ENCODE assay signal across 8 cellular contexts in genomic region chr2:71923887-71924533, GRCh38.
A peak's percentile ranks its signal among the peaks of the same experiment; 100 is the strongest.
DNase-seq lines count a peak whose midpoint lies in the region; ATAC-seq, FAIRE-seq and TF ChIP-seq lines count a peak whose summit lies in the region.

No MANE protein-coding gene starts in this region.

- H3K9me1 ChIP-seq in endothelial cell of umbilical vein (replicated peaks; ENCODE audit: control insufficient read depth, extremely low read depth, insufficient read depth, low read length) = no peaks in the 10 kb centered on the region

- H3K9me3 Mint-ChIP-seq in stimulated activated naive B cell treated with anti-CD40 and anti-IgM and Interleukin-4, amounts not matched to agents 10 μg/mL and 1 μg/mL and 100 μg/mL, for 72 hours = no peaks in the 10 kb centered on the region

- TF ChIP-seq CTCF in AG04449 (IDR thresholded peaks at IDR 0.05; ENCODE audit: insufficient read depth, low read length, missing control alignments) (peak; percentile 48), endothelial cell of umbilical vein (IDR thresholded peaks at IDR 0.05; ENCODE audit: extremely low read depth in 1 of 2, insufficient read depth in 1 of 2, low read depth in 1 of 2, low read length in 2 of 2) (peak; percentile 78 to 81)

- no peak for DNase-seq in AG04449 (ENCODE audit: low read depth, low spot score)
- peak; percentile 86 for DNase-seq in NCI-H510A treated with DMSO at 0.1 percent for 48 hours (lab: John Stamatoyannopoulos, UW)
- DNase-seq in activated CD4-positive, alpha-beta T cell treated with anti-CD3 and anti-CD28 coated beads, Interleukin-2, amount 50 U/mL, for 4 hours = peak; percentile 27 to 34
- DNase-seq in endothelial cell of umbilical vein (ENCODE audit: low read depth, low spot score) = peak; percentile 66
- DNase-seq in middle frontal gyrus (ENCODE audit: extremely low spot score, low spot score) = peak; percentile 60
- DNase-seq in stimulated activated naive B cell treated with anti-CD40 and anti-IgM and Interleukin-4, amounts not matched to agents 10 μg/mL and 1 μg/mL and 100 μg/mL, for 72 hours = no peak

- intact Hi-C loops in endothelial cell of umbilical vein (cut with micrococcal nuclease) = loop anchor here (1.0 kb wide), 5 partner anchors 213 to 821 kb away; no protein-coding TSS in a partner anchor

- BruUV-seq in endothelial cell of umbilical vein (replicated peaks; lab: Mats Ljungman, UMichigan) = no TSS peak

- no peak overlapping the region for H3K4me2 ChIP-seq in endothelial cell of umbilical vein (ENCODE audit: insufficient read depth, low read length)

- no peak overlapping the region for H3K27ac Mint-ChIP-seq in stimulated activated naive B cell treated with anti-CD40 and anti-IgM and Interleukin-4, amounts not matched to agents 10 μg/mL and 1 μg/mL and 100 μg/mL, for 72 hours

- dilution Hi-C loops in endothelial cell of umbilical vein (cut with MboI; ENCODE audit: extremely low pct_ligation_motif_present, low sequenced_read_pairs) = no loop called here

- ATAC-seq in GM18511 (IDR thresholded peaks at IDR 0.05; ENCODE audit: unreplicated experiment) (peak; percentile 95), HG03045 (IDR thresholded peaks at IDR 0.05; ENCODE audit: unreplicated experiment) (peak; percentile 79)
- peak; percentile 70 to 73 for ATAC-seq in stimulated activated naive B cell treated with anti-CD40 and anti-IgM and Interleukin-4, amounts not matched to agents 10 μg/mL and 1 μg/mL and 100 μg/mL, for 72 hours (replicated peaks)

- no peaks in the 10 kb centered on the region for H3K4me1 Mint-ChIP-seq in stimulated activated naive B cell treated with anti-CD40 and anti-IgM and Interleukin-4, amounts not matched to agents 10 μg/mL and 1 μg/mL and 100 μg/mL, for 72 hours

- H3K9ac ChIP-seq in endothelial cell of umbilical vein (replicated peaks; ENCODE audit: extremely low read depth, insufficient read depth, low read length) = no peak overlapping the region

- no peak for TF ChIP-seq POLR2A in endothelial cell of umbilical vein (IDR thresholded peaks at IDR 0.05; ENCODE audit: low read depth, low read length)

- H3K4me3 Mint-ChIP-seq in stimulated activated naive B cell treated with anti-CD40 and anti-IgM and Interleukin-4, amounts not matched to agents 10 μg/mL and 1 μg/mL and 100 μg/mL, for 72 hours = no peak overlapping the region

- no peaks in the 10 kb centered on the region for H3K36me3 ChIP-seq in endothelial cell of umbilical vein (ENCODE audit: control insufficient read depth in 2 of 2, extremely low read depth in 1 of 2, insufficient read depth in 2 of 2, low read length in 2 of 2)

- no peaks in the 10 kb centered on the region for H3K9me3 ChIP-seq in endothelial cell of umbilical vein (replicated peaks; ENCODE audit: control insufficient read depth, insufficient read depth, low read length)

- CTCF ChIA-PET in AG04449 (lab: Yijun Ruan, JAX) (interaction anchor here (0.6 to 5.1 kb wide), 22 partner anchors 9 to 656 kb away, joined by 3 to 64 read pairs (median 4); no protein-coding TSS in a partner anchor), endothelial cell of umbilical vein (lab: Charles Lee) (interaction anchor here (0.6 to 7.6 kb wide), 81 partner anchors 8 to 939 kb away, joined by 3 to 174 read pairs (median 4); partner anchors contain the start of gene CYP26B1)

- no peaks in the 10 kb centered on the region for H3K27me3 ChIP-seq in endothelial cell of umbilical vein (ENCODE audit: control insufficient read depth in 2 of 2, insufficient read depth in 2 of 2, low read length in 2 of 2)

- no peaks in the 10 kb centered on the region for H3K27me3 Mint-ChIP-seq in stimulated activated naive B cell treated with anti-CD40 and anti-IgM and Interleukin-4, amounts not matched to agents 10 μg/mL and 1 μg/mL and 100 μg/mL, for 72 hours

- H3K4me3 ChIP-seq in AG04449 (ENCODE audit: low read depth, low read length) (no peak overlapping the region), endothelial cell of umbilical vein (replicated peaks in 1 of 3; ENCODE audit: insufficient read depth in 1 of 3, low read depth in 1 of 3, low read length in 3 of 3) (no peak overlapping the region)

- H3K79me2 ChIP-seq in endothelial cell of umbilical vein (ENCODE audit: control insufficient read depth, insufficient read depth, low read length) = no peaks in the 10 kb centered on the region

- no peak overlapping the region for H2AFZ ChIP-seq in endothelial cell of umbilical vein (ENCODE audit: low read depth, low read length)

- no peaks in the 10 kb centered on the region for H3K4me1 ChIP-seq in endothelial cell of umbilical vein (ENCODE audit: control insufficient read depth, extremely low read depth, insufficient read depth, low read length)

- no peak overlapping the region for H3K27ac ChIP-seq in endothelial cell of umbilical vein (ENCODE audit: insufficient read depth, low read depth, low read length)

- no peaks in the 10 kb centered on the region for H4K20me1 ChIP-seq in endothelial cell of umbilical vein (replicated peaks; ENCODE audit: control insufficient read depth, extremely low read depth, insufficient read depth, low read length)

- no peaks in the 10 kb centered on the region for H3K36me3 Mint-ChIP-seq in stimulated activated naive B cell treated with anti-CD40 and anti-IgM and Interleukin-4, amounts not matched to agents 10 μg/mL and 1 μg/mL and 100 μg/mL, for 72 hours

- POLR2A ChIA-PET in AG04449 (lab: Yijun Ruan, JAX) (no interaction called here), endothelial cell of umbilical vein (lab: Charles Lee) (no interaction called here)

- peak; percentile 91 for FAIRE-seq in endothelial cell of umbilical vein (lab: Jason Lieb, UNC)

TF ChIP-seq in endothelial cell of umbilical vein, 7 proteins besides CTCF, POLR2A, EP300 and RAD21:
- no peak for TF ChIP-seq MAX (IDR thresholded peaks at IDR 0.05; ENCODE audit: insufficient read depth, insufficient read length)

Comparison
In these comparisons a context has a peak if more than half of its experiments do, and no peak if none do; other contexts are left out.
1. DNase-seq: peak in NCI-H510A treated with DMSO at 0.1 percent for 48 hours (single experiment), activated CD4-positive, alpha-beta T cell treated with anti-CD3 and anti-CD28 coated beads, Interleukin-2, amount 50 U/mL, for 4 hours (2 of 2), endothelial cell of umbilical vein (single experiment) and middle frontal gyrus (single experiment); none in AG04449 (single experiment) and stimulated activated naive B cell treated with anti-CD40 and anti-IgM and Interleukin-4, amounts not matched to agents 10 μg/mL and 1 μg/mL and 100 μg/mL, for 72 hours (single experiment).
2. Peak in every context shown above with its lines, with median percentiles within 50 percentile points of each other: ATAC-seq.